Comparison of ENCODE assay signal across 8 cellular contexts in the genomic region with DNA sequence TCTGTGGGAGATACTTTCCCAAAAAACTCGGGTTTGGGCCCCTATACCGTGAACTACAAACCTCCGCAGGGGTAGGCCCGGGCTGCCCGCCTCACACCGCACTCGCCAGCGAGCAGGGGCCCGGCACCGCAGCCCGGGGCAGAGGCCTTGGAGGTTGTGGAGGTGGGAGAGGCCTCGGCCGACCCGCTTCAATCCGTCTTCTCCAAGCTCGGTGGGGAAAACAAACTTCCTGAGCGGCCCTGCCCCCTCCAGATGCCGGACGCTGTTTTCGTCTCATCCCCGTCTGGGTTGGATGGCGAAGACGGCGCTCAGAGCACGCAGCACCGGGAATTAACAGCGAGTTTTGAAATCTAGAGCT. TPM values are rescaled to one million over a fixed set of nuclear protein-coding genes. Genes with fewer than 3 reads are reported as not detected.
DNase-seq lines count a peak whose midpoint lies in the region; ATAC-seq, FAIRE-seq and TF ChIP-seq lines count a peak whose summit lies in the region.

No MANE protein-coding gene starts in this region.

- FAIRE-seq in urothelium cell line (lab: Jason Lieb, UNC), result no peak

- H3K9me2 ChIP-seq in DOHH2 (replicated peaks; ENCODE audit: control insufficient read depth, low read length), result no peaks in the 10 kb centered on the region

- H3K4me1 Mint-ChIP-seq in neural crest cell, result peaks cover 23% of the 10 kb centered on the region

- H3K27me3 ChIP-seq in DOHH2 (ENCODE audit: control insufficient read depth, low read length) (no peaks in the 10 kb centered on the region), esophagus muscularis mucosa (no peaks in the 10 kb centered on the region)

- peak; percentile 27 for ATAC-seq in GM21528 (IDR thresholded peaks at IDR 0.05; ENCODE audit: low FRiP score, unreplicated experiment)

- peaks cover 2% of the 10 kb centered on the region for H3K9me3 Mint-ChIP-seq in neural crest cell

- TF ChIP-seq POLR2A in esophagus muscularis mucosa (IDR thresholded peaks at IDR 0.05; ENCODE audit: low read depth), result no peak

- no peak for TF ChIP-seq EP300 in esophagus muscularis mucosa (IDR thresholded peaks at IDR 0.05)

- TF ChIP-seq CTCF in DOHH2 (IDR thresholded peaks at IDR 0.05; ENCODE audit: low read depth, low read length, poor library complexity, severe bottlenecking), result no peak
- TF ChIP-seq CTCF in esophagus muscularis mucosa (IDR thresholded peaks at IDR 0.05), result no peak
- no peak for TF ChIP-seq CTCF in neural crest cell (conservative IDR thresholded peaks at IDR 0.05)

- peak overlapping the region; percentile 85 for H3K4me3 Mint-ChIP-seq in neural crest cell

- peaks cover 7% of the 10 kb centered on the region; the same call in 1 of the 2 replicates for H4K20me1 ChIP-seq in DOHH2 (ENCODE audit: control insufficient read depth, insufficient read depth, low read depth, low read length)

- H3K36me3 Mint-ChIP-seq in neural crest cell (ENCODE audit: low read depth), result peaks cover 4% of the 10 kb centered on the region

- H3K4me3 ChIP-seq in DOHH2 (ENCODE audit: low read length) (peak overlapping the region; percentile 89), esophagus muscularis mucosa (peak overlapping the region; percentile 63 to 86 (median 69))

- H3K36me3 ChIP-seq in DOHH2 (ENCODE audit: control insufficient read depth, low read length), result peaks cover 35% of the 10 kb centered on the region
- no peaks in the 10 kb centered on the region for H3K36me3 ChIP-seq in esophagus muscularis mucosa

- H3F3A ChIP-seq in DOHH2 (ENCODE audit: control insufficient read depth, insufficient read depth), result peaks cover 10% of the 10 kb centered on the region

- peak overlapping the region; percentile 85 for H3K4me2 ChIP-seq in DOHH2 (ENCODE audit: low read length)

- intact Hi-C loops in esophagus muscularis mucosa (cut with DNase I), result no loop called here

- peak overlapping the region; percentile 85 for H3K27ac Mint-ChIP-seq in neural crest cell (ENCODE audit: unreplicated experiment)

- H3K9me3 ChIP-seq in DOHH2 (ENCODE audit: control insufficient read depth, insufficient read depth, low read length) (peaks cover 9% of the 10 kb centered on the region; the same call in 1 of the 2 replicates), esophagus muscularis mucosa (no peaks in the 10 kb centered on the region)

- WGBS in esophagus muscularis mucosa, result 17% methylated on average over 7 of the region's 27 CpGs

- H3K27ac ChIP-seq in DOHH2 (ENCODE audit: low read depth, low read length) (peak overlapping the region; percentile 96), esophagus muscularis mucosa (replicated peaks in 1 of 4) (peak overlapping the region; percentile 81 to 86 (median 84))

- H3K79me2 ChIP-seq in DOHH2 (ENCODE audit: control insufficient read depth, low read length), result peaks cover 52% of the 10 kb centered on the region

- peaks cover 3% of the 10 kb centered on the region for H3K27me3 Mint-ChIP-seq in neural crest cell (ENCODE audit: low read depth)

- H3K4me1 ChIP-seq in DOHH2 (ENCODE audit: control insufficient read depth, low read length) (peaks cover 52% of the 10 kb centered on the region), esophagus muscularis mucosa (peaks cover 5 to 31% (median 18%) of the 10 kb centered on the region in 4 donors)

- DNase-seq in HT-29 (ENCODE audit: low spot score) (peak; percentile 21), esophagus muscularis mucosa (ENCODE audit: extremely low spot score) (no peak), neural crest cell (ENCODE audit: low read depth, low spot score) (no peak), urothelium cell line (ENCODE audit: low spot score) (peak; percentile 8), glomerular visceral epithelial cell (ENCODE audit: extremely low spot score) (no peak)
- DNase-seq in activated CD8-positive, alpha-beta memory T cell treated with anti-CD3 and anti-CD28 coated beads for 24 hours, result peak; percentile 84

RNA-seq across cellular contexts. Expression of a gene that starts 0.4 kb away (rescaled TPM):
- 2.2 and 4.2 TPM in 2 replicates for total RNA-seq in HT-29 (2014; rRNA removed; shearing (Covaris generic))
- total RNA-seq in esophagus muscularis mucosa (10 to 100 TPM in 3 of 4 donors, 1 to 10 TPM in 1; 7.9 to 25.6 (median 15.1) TPM), neural crest cell (15.9 and 18.1 TPM in 2 replicates)

Comparison
In these comparisons a context has a peak if more than half of its experiments do, and no peak if none do; other contexts are left out.
1. DNase-seq: peak in HT-29 (single experiment), activated CD8-positive, alpha-beta memory T cell treated with anti-CD3 and anti-CD28 coated beads for 24 hours (single experiment) and urothelium cell line (single experiment); none in esophagus muscularis mucosa (single experiment), neural crest cell (single experiment) and glomerular visceral epithelial cell (single experiment).